ENCODE assay signal across 12 cellular contexts in genomic region chr1:53121319-53122172, GRCh38. TPM values are rescaled to one million over a fixed set of nuclear protein-coding genes. Genes with fewer than 3 reads are reported as not detected.
DNase-seq lines count a peak whose midpoint lies in the region; ATAC-seq and TF ChIP-seq lines count a peak whose summit lies in the region.
"Had no signal": no experiment of that assay in that cellular context is flagged by ENCODE, and none has a peak within 500 bp of the region (broad histone marks: within the 10 kb centered on the region; RNA-seq: fewer than 3 reads in every experiment).

No MANE protein-coding gene starts in this region.

- POLR2A ChIA-PET in activated CD4-positive, alpha-beta memory T cell treated with anti-CD3 and anti-CD28 coated beads for 36 hours (lab: Charles Lee), result no interaction called here
- POLR2A ChIA-PET in activated CD4-positive, alpha-beta memory T cell treated with anti-CD3 and anti-CD28 coated beads, Interleukin-2, amount 10 ng/mL, durations not matched to agents 7 days and 5 days (lab: Charles Lee), result no interaction called here

- peak; percentile 19 for DNase-seq in activated CD4-positive, alpha-beta memory T cell treated with anti-CD3 and anti-CD28 coated beads for 36 hours
- DNase-seq in activated CD4-positive, alpha-beta memory T cell treated with anti-CD3 and anti-CD28 coated beads, Interleukin-2, amount 10 ng/mL, durations not matched to agents 7 days and 5 days, result no peak
- DNase-seq in RPMI7951 (ENCODE audit: low read depth), result peak; percentile 64
- peak; percentile 78 for DNase-seq in left ventricle myocardium superior
- peak in 1 of 2 donors; percentile 74 for DNase-seq in suprapubic skin (ENCODE audit: low spot score in 2 of 2)
- no peak for DNase-seq in T-helper 9 cell
- no peak for DNase-seq in T-helper 2 cell
- DNase-seq: effector CD8-positive, alpha-beta T cell; stimulated activated naive CD4-positive, alpha-beta T cell treated with Interleukin-2 at 50 U/mL for 16 hours had no signal

- peak overlapping the region; percentile 61 for H3K27ac ChIP-seq in suprapubic skin
- H3K27ac ChIP-seq: BLaER1 had no signal

- H3K4me3 Mint-ChIP-seq in activated CD4-positive, alpha-beta memory T cell treated with anti-CD3 and anti-CD28 coated beads for 36 hours, result no peak overlapping the region
- no peak overlapping the region for H3K4me3 Mint-ChIP-seq in activated CD4-positive, alpha-beta memory T cell treated with anti-CD3 and anti-CD28 coated beads, Interleukin-2, amount 10 ng/mL, durations not matched to agents 7 days and 5 days

- no peak for TF ChIP-seq POLR2A in suprapubic skin (IDR thresholded peaks at IDR 0.05)

- ATAC-seq in left ventricle myocardium superior (peak; percentile 61), HG03442 (IDR thresholded peaks at IDR 0.05; ENCODE audit: unreplicated experiment) (no peak)
- ATAC-seq: activated CD4-positive, CD25-positive, alpha-beta regulatory T cell treated with anti-CD3 and anti-CD28 coated beads, Interleukin-2, amount 50 U/mL, for 24 hours had no signal

- intact Hi-C loops in activated CD4-positive, alpha-beta memory T cell treated with anti-CD3 and anti-CD28 coated beads for 36 hours (cut with micrococcal nuclease), result no loop called here
- intact Hi-C loops in left ventricle myocardium superior (cut with micrococcal nuclease), result no loop called here

- H3K4me1 Mint-ChIP-seq in activated CD4-positive, alpha-beta memory T cell treated with anti-CD3 and anti-CD28 coated beads for 36 hours (ENCODE audit: low read depth), result no peaks in the 10 kb centered on the region
- H3K4me1 Mint-ChIP-seq in activated CD4-positive, alpha-beta memory T cell treated with anti-CD3 and anti-CD28 coated beads, Interleukin-2, amount 10 ng/mL, durations not matched to agents 7 days and 5 days, result no peaks in the 10 kb centered on the region

- no peaks in the 10 kb centered on the region for H3K9me3 Mint-ChIP-seq in activated CD4-positive, alpha-beta memory T cell treated with anti-CD3 and anti-CD28 coated beads for 36 hours
- H3K9me3 Mint-ChIP-seq in activated CD4-positive, alpha-beta memory T cell treated with anti-CD3 and anti-CD28 coated beads, Interleukin-2, amount 10 ng/mL, durations not matched to agents 7 days and 5 days, result no peaks in the 10 kb centered on the region

- no peaks in the 10 kb centered on the region for H3K27me3 ChIP-seq in suprapubic skin
- H3K27me3 ChIP-seq: BLaER1 had no signal

- no peak for TF ChIP-seq CTCF in suprapubic skin (IDR thresholded peaks at IDR 0.05)

- H3K36me3 Mint-ChIP-seq in activated CD4-positive, alpha-beta memory T cell treated with anti-CD3 and anti-CD28 coated beads for 36 hours, result no peaks in the 10 kb centered on the region
- H3K36me3 Mint-ChIP-seq in activated CD4-positive, alpha-beta memory T cell treated with anti-CD3 and anti-CD28 coated beads, Interleukin-2, amount 10 ng/mL, durations not matched to agents 7 days and 5 days (ENCODE audit: low read depth), result no peaks in the 10 kb centered on the region

- TF ChIP-seq EP300 in suprapubic skin (IDR thresholded peaks at IDR 0.05), result no peak

- no peaks in the 10 kb centered on the region for H3K36me3 ChIP-seq in suprapubic skin
- H3K36me3 ChIP-seq: BLaER1 had no signal

- peaks cover 12% of the 10 kb centered on the region for H3K27me3 Mint-ChIP-seq in activated CD4-positive, alpha-beta memory T cell treated with anti-CD3 and anti-CD28 coated beads for 36 hours
- no peaks in the 10 kb centered on the region for H3K27me3 Mint-ChIP-seq in activated CD4-positive, alpha-beta memory T cell treated with anti-CD3 and anti-CD28 coated beads, Interleukin-2, amount 10 ng/mL, durations not matched to agents 7 days and 5 days

- no peaks in the 10 kb centered on the region for H3K9me3 ChIP-seq in suprapubic skin
- H3K9me3 ChIP-seq: BLaER1 had no signal

- no peak overlapping the region for H3K27ac Mint-ChIP-seq in activated CD4-positive, alpha-beta memory T cell treated with anti-CD3 and anti-CD28 coated beads for 36 hours
- H3K27ac Mint-ChIP-seq in activated CD4-positive, alpha-beta memory T cell treated with anti-CD3 and anti-CD28 coated beads, Interleukin-2, amount 10 ng/mL, durations not matched to agents 7 days and 5 days, result no peak overlapping the region

- WGBS in suprapubic skin, result 51% methylated on average over 14 of the region's 18 CpGs

- H3K4me1 ChIP-seq in suprapubic skin, result peaks cover 34% of the 10 kb centered on the region
- H3K4me1 ChIP-seq: BLaER1 had no signal

- H3K4me3 ChIP-seq in suprapubic skin, result no peak overlapping the region
- H3K4me3 ChIP-seq: BLaER1 had no signal

- CTCF ChIA-PET in activated CD4-positive, alpha-beta memory T cell treated with anti-CD3 and anti-CD28 coated beads for 36 hours (lab: Charles Lee), result interaction anchor here (1.2 kb wide), 1 partner anchor 59 kb away, joined by 4 read pairs; no protein-coding TSS in a partner anchor
- CTCF ChIA-PET in activated CD4-positive, alpha-beta memory T cell treated with anti-CD3 and anti-CD28 coated beads, Interleukin-2, amount 10 ng/mL, durations not matched to agents 7 days and 5 days (lab: Charles Lee), result no interaction called here

RNA-seq across cellular contexts. Expression of gene SLC1A7, which starts 20.9 kb away (rescaled TPM):
- not detected for total RNA-seq in activated CD4-positive, alpha-beta memory T cell treated with anti-CD3 and anti-CD28 coated beads for 36 hours
- total RNA-seq in activated CD4-positive, alpha-beta memory T cell treated with anti-CD3 and anti-CD28 coated beads, Interleukin-2, amount 10 ng/mL, durations not matched to agents 7 days and 5 days, result not detected
- not detected in 2 replicates for total RNA-seq in RPMI7951 (2014; rRNA removed; shearing (Covaris generic))
- 0.32 TPM for total RNA-seq in left ventricle myocardium superior
- total RNA-seq in suprapubic skin, result not detected

RNA-seq across cellular contexts. Expression of gene PODN, which starts 59.5 kb away (rescaled TPM):
- total RNA-seq in activated CD4-positive, alpha-beta memory T cell treated with anti-CD3 and anti-CD28 coated beads for 36 hours, result not detected
- not detected for total RNA-seq in activated CD4-positive, alpha-beta memory T cell treated with anti-CD3 and anti-CD28 coated beads, Interleukin-2, amount 10 ng/mL, durations not matched to agents 7 days and 5 days
- 0.36 TPM in 1 of 2 replicates, not detected in the other for total RNA-seq in RPMI7951 (2014; rRNA removed; shearing (Covaris generic))
- 19.4 TPM for total RNA-seq in left ventricle myocardium superior
- total RNA-seq in suprapubic skin, result 10 to 100 TPM; 13.9 to 32.8 (median 19.8) TPM

Comparison
In these comparisons a context has a peak if more than half of its experiments do, and no peak if none do; other contexts are left out.
1. DNase-seq: peak in activated CD4-positive, alpha-beta memory T cell treated with anti-CD3 and anti-CD28 coated beads for 36 hours (single experiment), RPMI7951 (single experiment) and left ventricle myocardium superior (single experiment); none in activated CD4-positive, alpha-beta memory T cell treated with anti-CD3 and anti-CD28 coated beads, Interleukin-2, amount 10 ng/mL, durations not matched to agents 7 days and 5 days (single experiment), T-helper 9 cell (single experiment) and T-helper 2 cell (0 of 5).
2. RNA of gene PODN, which starts 59.5 kb away (total RNA-seq): 13.9 to 32.8 TPM in suprapubic skin and 19.4 TPM in left ventricle myocardium superior (single experiment); 0.36 TPM in RPMI7951, not detected in activated CD4-positive, alpha-beta memory T cell treated with anti-CD3 and anti-CD28 coated beads for 36 hours and not detected in activated CD4-positive, alpha-beta memory T cell treated with anti-CD3 and anti-CD28 coated beads, Interleukin-2, amount 10 ng/mL, durations not matched to agents 7 days and 5 days; every median in the first group is over 10 times any median in the second.